In genomic region chr9:103991001-103991400, GRCh38 we compare ENCODE assay signal across 1 cellular context.
TF ChIP-seq lines count a peak whose summit lies in the region.

No MANE protein-coding gene starts in this region.

TF ChIP-seq in GM23338, 12 proteins besides CTCF, POLR2A, EP300 and RAD21 (continued from another document):
- no peak for TF ChIP-seq ZNF462 (CRISPR knock-in tag; IDR thresholded peaks at IDR 0.05)
- TF ChIP-seq, protein P1, sequence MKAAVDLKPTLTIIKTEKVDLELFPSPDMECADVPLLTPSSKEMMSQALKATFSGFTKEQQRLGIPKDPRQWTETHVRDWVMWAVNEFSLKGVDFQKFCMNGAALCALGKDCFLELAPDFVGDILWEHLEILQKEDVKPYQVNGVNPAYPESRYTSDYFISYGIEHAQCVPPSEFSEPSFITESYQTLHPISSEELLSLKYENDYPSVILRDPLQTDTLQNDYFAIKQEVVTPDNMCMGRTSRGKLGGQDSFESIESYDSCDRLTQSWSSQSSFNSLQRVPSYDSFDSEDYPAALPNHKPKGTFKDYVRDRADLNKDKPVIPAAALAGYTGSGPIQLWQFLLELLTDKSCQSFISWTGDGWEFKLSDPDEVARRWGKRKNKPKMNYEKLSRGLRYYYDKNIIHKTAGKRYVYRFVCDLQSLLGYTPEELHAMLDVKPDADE (IDR thresholded peaks at IDR 0.05): no peak
